ENCODE assay signal across 12 cellular contexts in genomic region chr7:130998993-130999602, GRCh38.
DNase-seq lines count a peak whose midpoint lies in the region; ATAC-seq and TF ChIP-seq lines count a peak whose summit lies in the region.
"Had no signal": no experiment of that assay in that cellular context is flagged by ENCODE, and none has a peak within 500 bp of the region (broad histone marks: within the 10 kb centered on the region; RNA-seq: fewer than 3 reads in every experiment).

No MANE protein-coding gene starts in this region.

- no peak for ATAC-seq in right cardiac atrium
- ATAC-seq in heart right ventricle: no peak
- ATAC-seq in aorta (ENCODE audit: low FRiP score): peak; percentile 4
- no peak for ATAC-seq in HG03521 (IDR thresholded peaks at IDR 0.05; ENCODE audit: unreplicated experiment)

- intact Hi-C loops in right cardiac atrium (cut with DNase I): no loop called here
- intact Hi-C loops in heart right ventricle (cut with DNase I): no loop called here
- intact Hi-C loops in aorta (cut with DNase I): no loop called here

- no peak for TF ChIP-seq CTCF in heart right ventricle (IDR thresholded peaks at IDR 0.05)

- H3K4me1 ChIP-seq in right cardiac atrium (ENCODE audit: control insufficient read depth, insufficient read depth, low read length): peaks cover 25% of the 10 kb centered on the region
- H3K4me1 ChIP-seq in heart right ventricle: peaks cover 25 to 70% (median 66%) of the 10 kb centered on the region in 9 donors
- H3K4me1 ChIP-seq in aorta (ENCODE audit: control insufficient read depth in 1 of 2, insufficient read depth in 2 of 2, low read length in 2 of 2): peaks cover 0 to 11% of the 10 kb centered on the region in 2 donors

- no peak for DNase-seq in right cardiac atrium
- no peak for DNase-seq in heart right ventricle
- DNase-seq in amniotic epithelial cell (ENCODE audit: low read depth): peak; percentile 74
- DNase-seq in kidney tubule cell (ENCODE audit: low spot score): peak; percentile 71
- DNase-seq in aorta: no peak
- no peak for DNase-seq in NCI-H748 (lab: John Stamatoyannopoulos, UW; ENCODE audit: unreplicated experiment)
- no peak for DNase-seq in pons (ENCODE audit: low spot score)
- DNase-seq: amniotic stem cell, hippocampal formation, T-helper 9 cell had no signal

- H3K9me3 ChIP-seq in right cardiac atrium (ENCODE audit: control insufficient read depth, low read length) (no peaks in the 10 kb centered on the region), heart right ventricle (peaks cover 0 to 15% (median 8%) of the 10 kb centered on the region in 11 donors), aorta (ENCODE audit: control insufficient read depth, low read length) (peaks cover 2% of the 10 kb centered on the region)

- peaks cover 0 to 19% (median 0%) of the 10 kb centered on the region in 9 donors for H3K36me3 ChIP-seq in heart right ventricle
- H3K36me3 ChIP-seq in aorta (ENCODE audit: control insufficient read depth in 1 of 2, insufficient read depth in 2 of 2, low read length in 1 of 2): no peaks in the 10 kb centered on the region

- 81% methylated on average over 3 of the region's 3 CpGs for WGBS in right cardiac atrium
- WGBS in heart right ventricle, 2 donors: 81 to 94% methylated on average over 3 of the region's 3 CpGs
- 90 to 96% methylated on average over 3 of the region's 3 CpGs for WGBS in aorta, 2 donors

- H3K27ac ChIP-seq in right cardiac atrium (ENCODE audit: low read length): peak overlapping the region; percentile 20
- H3K27ac ChIP-seq in heart right ventricle: peak overlapping the region in 5 of 10 donors; percentile 0 to 62 (median 37)
- H3K27ac ChIP-seq in aorta (ENCODE audit: low read depth in 1 of 2, low read length in 2 of 2): no peak overlapping the region
- H3K27ac ChIP-seq: parathyroid adenoma had no signal

- H3K27me3 ChIP-seq in right cardiac atrium (ENCODE audit: control insufficient read depth, insufficient read depth) (no peaks in the 10 kb centered on the region), heart right ventricle (no peaks in the 10 kb centered on the region), aorta (ENCODE audit: control insufficient read depth in 1 of 2, insufficient read depth in 2 of 2, low read length in 1 of 2) (no peaks in the 10 kb centered on the region)

- H3K4me3 ChIP-seq in right cardiac atrium (ENCODE audit: low read length) (no peak overlapping the region), heart right ventricle (no peak overlapping the region), aorta (ENCODE audit: low read length in 2 of 2) (no peak overlapping the region)

Comparison
In these comparisons a context has a peak if more than half of its experiments do, and no peak if none do; other contexts are left out.
1. DNase-seq: peak in amniotic epithelial cell (single experiment) and kidney tubule cell (single experiment); none in right cardiac atrium (0 of 3), heart right ventricle (0 of 2), aorta (0 of 2), NCI-H748 (single experiment) and pons (single experiment).